ENCODE assay signal across 1 cellular context in genomic region chr14:56173360-56173922, GRCh38.
TF ChIP-seq lines count a peak whose summit lies in the region.

No MANE protein-coding gene starts in this region.

TF ChIP-seq in HEK293, 187 proteins besides CTCF, POLR2A, EP300 and RAD21 (continued from another document):
- no peak for TF ChIP-seq ZBTB49 (tag by site-specific recombination; IDR thresholded peaks at IDR 0.05; ENCODE audit: low read depth)
- TF ChIP-seq ZNF785 (tag by site-specific recombination; IDR thresholded peaks at IDR 0.05): no peak
- no peak for TF ChIP-seq ZBTB17 (tag by site-specific recombination; IDR thresholded peaks at IDR 0.05)
- TF ChIP-seq PRDM4 (tag by site-specific recombination; IDR thresholded peaks at IDR 0.05): no peak
- TF ChIP-seq HOXA7 (CRISPR knock-in tag; IDR thresholded peaks at IDR 0.05; ENCODE audit: borderline replicate concordance): no peak
- TF ChIP-seq ZNF169 (tag by site-specific recombination; IDR thresholded peaks at IDR 0.05): no peak
- TF ChIP-seq TRIM28 (IDR thresholded peaks at IDR 0.05; ENCODE audit: borderline replicate concordance, low read length): no peak
- no peak for TF ChIP-seq KLF7 (tag by site-specific recombination; IDR thresholded peaks at IDR 0.05; ENCODE audit: borderline replicate concordance)
- TF ChIP-seq ZNF664 (tag by site-specific recombination; IDR thresholded peaks at IDR 0.05): no peak
- TF ChIP-seq ZNF544 (tag by site-specific recombination; IDR thresholded peaks at IDR 0.05): no peak
- no peak for TF ChIP-seq ZNF830 (tag by site-specific recombination; IDR thresholded peaks at IDR 0.05; ENCODE audit: low read depth)
